In genomic region chr20:1971893-1972586, GRCh38 we compare ENCODE assay signal across 32 cellular contexts. TPM values are rescaled to one million over a fixed set of nuclear protein-coding genes. Genes with fewer than 3 reads are reported as not detected.
"Had no signal": no experiment of that assay in that cellular context is flagged by ENCODE, and none has a peak within 500 bp of the region (broad histone marks: within the 10 kb centered on the region; RNA-seq: fewer than 3 reads in every experiment).

No MANE protein-coding gene starts in this region.

- H3K36me3 ChIP-seq: gastrocnemius medialis, left lung, prostate gland, right atrium auricular region, sigmoid colon, spleen, tibial nerve, upper lobe of left lung had no signal

- H3K4me1 Mint-ChIP-seq: naive thymus-derived CD4-positive, alpha-beta T cell; nephron; stimulated activated memory B cell treated with anti-CD40 and anti-IgM and Interleukin-4, amounts not matched to agents 10 μg/mL and 1 μg/mL and 100 μg/mL, for 72 hours had no signal

- H3K36me3 Mint-ChIP-seq: naive thymus-derived CD4-positive, alpha-beta T cell; stimulated activated memory B cell treated with anti-CD40 and anti-IgM and Interleukin-4, amounts not matched to agents 10 μg/mL and 1 μg/mL and 100 μg/mL, for 72 hours had no signal

- H3K27ac ChIP-seq: epithelial cell of prostate, gastrocnemius medialis, left lung, prostate gland, right atrium auricular region, sigmoid colon, spleen, testis, tibial nerve, upper lobe of left lung had no signal

- H3K4me3 Mint-ChIP-seq: naive thymus-derived CD4-positive, alpha-beta T cell; nephron; stimulated activated memory B cell treated with anti-CD40 and anti-IgM and Interleukin-4, amounts not matched to agents 10 μg/mL and 1 μg/mL and 100 μg/mL, for 72 hours had no signal

- H3K4me1 ChIP-seq: gastrocnemius medialis, left lung, prostate gland, right atrium auricular region, sigmoid colon, spleen, testis, tibial nerve, upper lobe of left lung had no signal

- H3K4me3 ChIP-seq: gastrocnemius medialis, left lung, prostate gland, right atrium auricular region, sigmoid colon, spleen, testis, tibial nerve, upper lobe of left lung had no signal

- ATAC-seq: esophagus mucosa; gastrocnemius medialis; left lung; naive thymus-derived CD4-positive, alpha-beta T cell; stimulated activated memory B cell treated with anti-CD40 and anti-IgM and Interleukin-4, amounts not matched to agents 10 μg/mL and 1 μg/mL and 100 μg/mL, for 72 hours; stimulated activated naive CD8-positive, alpha-beta T cell treated with anti-CD3 and anti-CD28 coated beads, Interleukin-15, Interleukin-2, amounts not matched to agents 100 U/mL and 50 U/mL, for 24 hours had no signal

- H3K27ac Mint-ChIP-seq: naive thymus-derived CD4-positive, alpha-beta T cell; nephron; stimulated activated memory B cell treated with anti-CD40 and anti-IgM and Interleukin-4, amounts not matched to agents 10 μg/mL and 1 μg/mL and 100 μg/mL, for 72 hours had no signal

- H3K9me3 ChIP-seq: gastrocnemius medialis, left lung, prostate gland, right atrium auricular region, sigmoid colon, spleen, testis, tibial nerve, upper lobe of left lung had no signal

- H3K27me3 ChIP-seq: gastrocnemius medialis, right atrium auricular region, testis, upper lobe of left lung had no signal

- H3K9me3 Mint-ChIP-seq: naive thymus-derived CD4-positive, alpha-beta T cell; nephron; stimulated activated memory B cell treated with anti-CD40 and anti-IgM and Interleukin-4, amounts not matched to agents 10 μg/mL and 1 μg/mL and 100 μg/mL, for 72 hours had no signal

- DNase-seq: cortex of kidney; effector CD4-positive, alpha-beta T cell; foreskin fibroblast; gastrocnemius medialis; head of caudate nucleus; kidney; left lung; mesenchymal stem cell; midbrain; naive thymus-derived CD4-positive, alpha-beta T cell; nucleus accumbens; spleen; stimulated activated CD4-positive, alpha-beta T cell treated with anti-CD3 and anti-CD28 coated beads, Interleukin-4, amount 100 ng/mL, for 4 hours; stimulated activated naive CD8-positive, alpha-beta T cell treated with anti-CD3 and anti-CD28 coated beads, Interleukin-15, Interleukin-2, amounts not matched to agents 100 U/mL and 50 U/mL, for 24 hours; substantia nigra; testis; upper lobe of left lung had no signal

RNA-seq across cellular contexts. Expression of gene PDYN, which starts 21.8 kb away (rescaled TPM):
- total RNA-seq: dermis microvascular lymphatic vessel endothelial cell; esophagus mucosa; gastrocnemius medialis; glomerular endothelial cell; kidney; left lung; lower leg skin; lung microvascular endothelial cell; mucosa of gallbladder; naive thymus-derived CD4-positive, alpha-beta T cell; osteocyte; right atrium auricular region; sigmoid colon; skeletal muscle tissue; spleen; tibial nerve; upper lobe of left lung had no signal
- polyA plus RNA-seq: naive thymus-derived CD4-positive, alpha-beta T cell; sigmoid colon; spleen had no signal
